In the genomic region with DNA sequence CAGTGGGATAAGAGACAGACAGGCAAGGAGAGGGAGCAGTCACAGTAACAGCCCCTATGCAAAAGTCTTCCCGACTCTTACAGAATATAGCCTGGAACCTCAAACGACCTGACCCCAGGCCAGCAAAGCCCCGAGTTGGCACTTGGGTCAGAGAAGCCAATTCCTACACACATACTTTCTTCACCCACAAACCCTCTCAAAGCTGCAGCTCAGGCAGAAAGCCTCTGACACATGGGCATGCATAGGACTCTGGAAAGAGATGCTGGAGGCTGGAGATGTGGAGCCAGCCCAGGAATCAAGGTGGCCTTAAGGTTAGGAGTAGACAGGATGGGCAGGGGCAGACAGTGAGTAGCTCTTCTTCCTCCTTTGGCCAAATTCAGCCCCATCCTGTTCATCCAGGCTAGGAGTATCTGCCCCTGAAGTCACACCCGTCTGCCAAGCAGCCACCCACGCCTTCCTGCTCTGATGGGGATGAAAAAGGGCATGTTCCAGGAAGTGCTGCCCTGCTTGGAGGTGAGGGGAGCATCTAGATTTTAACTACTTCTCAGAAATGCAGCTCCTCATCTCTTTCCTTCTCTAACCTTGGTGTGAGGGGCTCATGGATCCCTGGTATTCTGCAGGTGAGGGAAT, we compare ENCODE assay signal across 1 cellular context.
TF ChIP-seq lines count a peak whose summit lies in the region.

No MANE protein-coding gene starts in this region.

TF ChIP-seq in GM12878, 131 proteins besides CTCF, POLR2A, EP300 and RAD21:
- TF ChIP-seq, protein P1, sequence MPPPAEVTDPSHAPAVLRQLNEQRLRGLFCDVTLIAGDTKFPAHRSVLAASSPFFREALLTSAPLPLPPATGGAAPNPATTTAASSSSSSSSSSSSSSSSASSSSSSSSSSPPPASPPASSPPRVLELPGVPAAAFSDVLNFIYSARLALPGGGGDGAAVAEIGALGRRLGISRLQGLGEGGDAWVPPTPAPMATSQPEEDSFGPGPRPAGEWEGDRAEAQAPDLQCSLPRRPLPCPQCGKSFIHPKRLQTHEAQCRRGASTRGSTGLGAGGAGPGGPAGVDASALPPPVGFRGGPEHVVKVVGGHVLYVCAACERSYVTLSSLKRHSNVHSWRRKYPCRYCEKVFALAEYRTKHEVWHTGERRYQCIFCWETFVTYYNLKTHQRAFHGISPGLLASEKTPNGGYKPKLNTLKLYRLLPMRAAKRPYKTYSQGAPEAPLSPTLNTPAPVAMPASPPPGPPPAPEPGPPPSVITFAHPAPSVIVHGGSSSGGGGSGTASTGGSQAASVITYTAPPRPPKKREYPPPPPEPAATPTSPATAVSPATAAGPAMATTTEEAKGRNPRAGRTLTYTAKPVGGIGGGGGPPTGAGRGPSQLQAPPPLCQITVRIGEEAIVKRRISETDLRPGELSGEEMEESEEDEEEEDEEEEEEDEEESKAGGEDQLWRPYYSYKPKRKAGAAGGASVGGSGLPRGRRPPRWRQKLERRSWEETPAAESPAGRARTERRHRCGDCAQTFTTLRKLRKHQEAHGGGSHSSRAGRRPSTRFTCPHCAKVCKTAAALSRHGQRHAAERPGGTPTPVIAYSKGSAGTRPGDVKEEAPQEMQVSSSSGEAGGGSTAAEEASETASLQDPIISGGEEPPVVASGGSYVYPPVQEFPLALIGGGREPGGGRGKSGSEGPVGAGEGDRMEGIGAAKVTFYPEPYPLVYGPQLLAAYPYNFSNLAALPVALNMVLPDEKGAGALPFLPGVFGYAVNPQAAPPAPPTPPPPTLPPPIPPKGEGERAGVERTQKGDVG (CRISPR knock-in tag; IDR thresholded peaks at IDR 0.05): no peak
- TF ChIP-seq NBN (IDR thresholded peaks at IDR 0.05) (no peak), SIX5 (IDR thresholded peaks at IDR 0.05; ENCODE audit: low read depth, low read length, severe bottlenecking) (no peak), EGR1 (IDR thresholded peaks at IDR 0.05; ENCODE audit: borderline replicate concordance in 1 of 2, low read depth in 2 of 2, low read length in 2 of 2) (no peak), DPF2 (IDR thresholded peaks at IDR 0.05) (no peak), BHLHE40 (IDR thresholded peaks at IDR 0.05; ENCODE audit: borderline replicate concordance in 1 of 2, low read depth in 2 of 2, low read length in 1 of 2) (no peak)
- TF ChIP-seq, protein P2, sequence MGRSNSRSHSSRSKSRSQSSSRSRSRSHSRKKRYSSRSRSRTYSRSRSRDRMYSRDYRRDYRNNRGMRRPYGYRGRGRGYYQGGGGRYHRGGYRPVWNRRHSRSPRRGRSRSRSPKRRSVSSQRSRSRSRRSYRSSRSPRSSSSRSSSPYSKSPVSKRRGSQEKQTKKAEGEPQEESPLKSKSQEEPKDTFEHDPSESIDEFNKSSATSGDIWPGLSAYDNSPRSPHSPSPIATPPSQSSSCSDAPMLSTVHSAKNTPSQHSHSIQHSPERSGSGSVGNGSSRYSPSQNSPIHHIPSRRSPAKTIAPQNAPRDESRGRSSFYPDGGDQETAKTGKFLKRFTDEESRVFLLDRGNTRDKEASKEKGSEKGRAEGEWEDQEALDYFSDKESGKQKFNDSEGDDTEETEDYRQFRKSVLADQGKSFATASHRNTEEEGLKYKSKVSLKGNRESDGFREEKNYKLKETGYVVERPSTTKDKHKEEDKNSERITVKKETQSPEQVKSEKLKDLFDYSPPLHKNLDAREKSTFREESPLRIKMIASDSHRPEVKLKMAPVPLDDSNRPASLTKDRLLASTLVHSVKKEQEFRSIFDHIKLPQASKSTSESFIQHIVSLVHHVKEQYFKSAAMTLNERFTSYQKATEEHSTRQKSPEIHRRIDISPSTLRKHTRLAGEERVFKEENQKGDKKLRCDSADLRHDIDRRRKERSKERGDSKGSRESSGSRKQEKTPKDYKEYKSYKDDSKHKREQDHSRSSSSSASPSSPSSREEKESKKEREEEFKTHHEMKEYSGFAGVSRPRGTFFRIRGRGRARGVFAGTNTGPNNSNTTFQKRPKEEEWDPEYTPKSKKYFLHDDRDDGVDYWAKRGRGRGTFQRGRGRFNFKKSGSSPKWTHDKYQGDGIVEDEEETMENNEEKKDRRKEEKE (IDR thresholded peaks at IDR 0.05): no peak
- TF ChIP-seq, protein P3, sequence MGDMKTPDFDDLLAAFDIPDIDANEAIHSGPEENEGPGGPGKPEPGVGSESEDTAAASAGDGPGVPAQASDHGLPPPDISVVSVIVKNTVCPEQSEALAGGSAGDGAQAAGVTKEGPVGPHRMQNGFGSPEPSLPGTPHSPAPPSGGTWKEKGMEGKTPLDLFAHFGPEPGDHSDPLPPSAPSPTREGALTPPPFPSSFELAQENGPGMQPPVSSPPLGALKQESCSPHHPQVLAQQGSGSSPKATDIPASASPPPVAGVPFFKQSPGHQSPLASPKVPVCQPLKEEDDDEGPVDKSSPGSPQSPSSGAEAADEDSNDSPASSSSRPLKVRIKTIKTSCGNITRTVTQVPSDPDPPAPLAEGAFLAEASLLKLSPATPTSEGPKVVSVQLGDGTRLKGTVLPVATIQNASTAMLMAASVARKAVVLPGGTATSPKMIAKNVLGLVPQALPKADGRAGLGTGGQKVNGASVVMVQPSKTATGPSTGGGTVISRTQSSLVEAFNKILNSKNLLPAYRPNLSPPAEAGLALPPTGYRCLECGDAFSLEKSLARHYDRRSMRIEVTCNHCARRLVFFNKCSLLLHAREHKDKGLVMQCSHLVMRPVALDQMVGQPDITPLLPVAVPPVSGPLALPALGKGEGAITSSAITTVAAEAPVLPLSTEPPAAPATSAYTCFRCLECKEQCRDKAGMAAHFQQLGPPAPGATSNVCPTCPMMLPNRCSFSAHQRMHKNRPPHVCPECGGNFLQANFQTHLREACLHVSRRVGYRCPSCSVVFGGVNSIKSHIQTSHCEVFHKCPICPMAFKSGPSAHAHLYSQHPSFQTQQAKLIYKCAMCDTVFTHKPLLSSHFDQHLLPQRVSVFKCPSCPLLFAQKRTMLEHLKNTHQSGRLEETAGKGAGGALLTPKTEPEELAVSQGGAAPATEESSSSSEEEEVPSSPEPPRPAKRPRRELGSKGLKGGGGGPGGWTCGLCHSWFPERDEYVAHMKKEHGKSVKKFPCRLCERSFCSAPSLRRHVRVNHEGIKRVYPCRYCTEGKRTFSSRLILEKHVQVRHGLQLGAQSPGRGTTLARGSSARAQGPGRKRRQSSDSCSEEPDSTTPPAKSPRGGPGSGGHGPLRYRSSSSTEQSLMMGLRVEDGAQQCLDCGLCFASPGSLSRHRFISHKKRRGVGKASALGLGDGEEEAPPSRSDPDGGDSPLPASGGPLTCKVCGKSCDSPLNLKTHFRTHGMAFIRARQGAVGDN (IDR thresholded peaks at IDR 0.05): no peak
- TF ChIP-seq, protein P4, sequence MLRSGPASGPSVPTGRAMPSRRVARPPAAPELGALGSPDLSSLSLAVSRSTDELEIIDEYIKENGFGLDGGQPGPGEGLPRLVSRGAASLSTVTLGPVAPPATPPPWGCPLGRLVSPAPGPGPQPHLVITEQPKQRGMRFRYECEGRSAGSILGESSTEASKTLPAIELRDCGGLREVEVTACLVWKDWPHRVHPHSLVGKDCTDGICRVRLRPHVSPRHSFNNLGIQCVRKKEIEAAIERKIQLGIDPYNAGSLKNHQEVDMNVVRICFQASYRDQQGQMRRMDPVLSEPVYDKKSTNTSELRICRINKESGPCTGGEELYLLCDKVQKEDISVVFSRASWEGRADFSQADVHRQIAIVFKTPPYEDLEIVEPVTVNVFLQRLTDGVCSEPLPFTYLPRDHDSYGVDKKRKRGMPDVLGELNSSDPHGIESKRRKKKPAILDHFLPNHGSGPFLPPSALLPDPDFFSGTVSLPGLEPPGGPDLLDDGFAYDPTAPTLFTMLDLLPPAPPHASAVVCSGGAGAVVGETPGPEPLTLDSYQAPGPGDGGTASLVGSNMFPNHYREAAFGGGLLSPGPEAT (IDR thresholded peaks at IDR 0.05; ENCODE audit: low read depth): no peak
TF ChIP-seq in GM12878: peak in this region for 0.
